In the genomic region with DNA sequence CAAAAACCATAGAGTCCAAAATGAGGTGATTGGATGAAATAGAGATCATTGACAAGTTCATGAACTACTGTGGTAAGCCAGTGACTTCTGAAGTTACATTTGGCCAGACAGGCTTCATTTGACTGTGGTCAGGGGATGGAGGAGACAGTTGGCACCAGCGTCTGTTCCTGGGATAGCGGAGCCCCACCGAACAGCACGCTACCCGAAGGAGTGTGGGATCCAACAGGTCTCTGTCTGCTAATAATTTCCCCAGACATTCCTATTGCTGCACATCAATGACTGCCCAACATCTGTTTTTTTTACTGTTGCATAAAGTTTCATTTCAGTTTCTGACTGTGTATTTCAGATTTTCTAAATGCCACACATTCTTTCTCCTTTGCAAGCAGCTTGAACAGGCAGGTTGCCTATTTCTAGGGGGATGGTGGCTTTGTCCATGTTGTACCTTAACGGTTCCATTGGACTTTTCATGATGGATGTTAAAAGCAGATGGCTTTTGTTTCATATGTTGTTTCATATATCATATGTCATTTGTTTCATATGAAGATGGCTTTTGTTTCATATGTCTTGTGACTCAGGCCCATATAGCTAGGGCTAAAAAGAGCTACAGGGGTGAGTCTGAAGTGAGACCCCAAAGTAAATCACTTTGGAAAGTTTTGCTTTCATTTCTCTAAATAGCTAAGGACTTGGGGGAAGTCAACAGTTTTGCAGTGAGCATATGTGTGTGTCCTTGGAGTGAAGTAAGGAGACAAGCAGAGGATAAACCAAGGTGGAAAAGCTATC, we compare ENCODE assay signal across 11 cellular contexts.
DNase-seq lines count a peak whose midpoint lies in the region; ATAC-seq, FAIRE-seq and TF ChIP-seq lines count a peak whose summit lies in the region.
"Had no signal": no experiment of that assay in that cellular context is flagged by ENCODE, and none has a peak within 500 bp of the region (broad histone marks: within the 10 kb centered on the region; RNA-seq: fewer than 3 reads in every experiment).

No MANE protein-coding gene starts in this region.

- 0 out of 2 replicates have a peak overlapping the region, but pooled peaks have one; percentile 36 for H2BK15ac ChIP-seq in H1 (ENCODE audit: low read length)

- intact Hi-C loops in head of caudate nucleus (cut with DNase I): no loop called here

- FAIRE-seq in H1 (lab: Jason Lieb, UNC): no peak

- peak overlapping the region; percentile 41 for H3K18ac ChIP-seq in H1 (ENCODE audit: extremely low read depth, low read length)

- H3K23me2 ChIP-seq in H1 (ENCODE audit: low read depth, low read length): no peaks in the 10 kb centered on the region

- H3K79me2 ChIP-seq in H1 (ENCODE audit: control insufficient read depth in 1 of 2, insufficient read depth in 2 of 2, low read length in 2 of 2): no peaks in the 10 kb centered on the region

- DNase-seq in A172 (ENCODE audit: low spot score) (peak; percentile 61), H1 (ENCODE audit: low read depth in 1 of 2, low spot score in 2 of 2) (no peak), head of caudate nucleus (no peak), SIG-M5 treated with dmso at 0.1 percent for 504 hours (lab: John Stamatoyannopoulos, UW; ENCODE audit: unreplicated experiment) (no peak)
- no peak for DNase-seq in stimulated activated CD4-positive, alpha-beta T cell treated with anti-CD3 and anti-CD28 coated beads, Interleukin-2, amount 100 ng/mL, for 24 hours
- DNase-seq in stimulated activated naive CD8-positive, alpha-beta T cell treated with anti-CD3 and anti-CD28 coated beads, Interleukin-15, Interleukin-2, amounts not matched to agents 100 U/mL and 50 U/mL, for 24 hours: no peak
- DNase-seq: NCI-H526 treated with DMSO at 0.1 percent for 48 hours, stomach had no signal

- H3K14ac ChIP-seq in H1 (ENCODE audit: insufficient read length): no peak overlapping the region

- 0 out of 4 replicates have a peak, but pooled peaks cover 0 to 2% of the 10 kb centered on the region in 2 experiments for H3K9me3 ChIP-seq in H1 (ENCODE audit: insufficient read depth in 2 of 2, low read depth in 1 of 2, low read length in 1 of 2)
- H3K9me3 ChIP-seq: stomach had no signal

- no peak overlapping the region for H3K4me3 ChIP-seq in H1 (ENCODE audit: extremely low read depth in 1 of 4, insufficient read depth in 2 of 4, low read depth in 3 of 4, low read length in 4 of 4)
- H3K4me3 ChIP-seq: cardiac muscle cell, stomach had no signal

- H2BK5ac ChIP-seq in H1 (ENCODE audit: low read depth, low read length): peak overlapping the region; percentile 97

- no peaks in the 10 kb centered on the region; the same call in 1 of the 2 replicates for H3K79me1 ChIP-seq in H1 (ENCODE audit: low read depth, low read length)

- peak overlapping the region; percentile 88 for H2AK5ac ChIP-seq in H1 (ENCODE audit: low read depth, low read length)

- peak overlapping the region; percentile 22 for H3K56ac ChIP-seq in H1 (replicated peaks; ENCODE audit: insufficient read length, low read depth, low read length)

- peak overlapping the region; percentile 23 for H4K5ac ChIP-seq in H1 (ENCODE audit: insufficient read length, low read depth, low read length)

- POLR2A ChIA-PET in H1 (lab: Charles Lee; ENCODE audit: partially characterized antibody): no interaction called here

- H4K8ac ChIP-seq in H1 (ENCODE audit: extremely low read depth, insufficient read depth, low read length): no peak overlapping the region

- peaks cover 5 to 18% (median 14%) of the 10 kb centered on the region in 4 experiments for H3K4me1 ChIP-seq in H1 (replicated peaks in 1 of 4; ENCODE audit: control insufficient read depth in 3 of 4, insufficient read depth in 4 of 4, low read length in 3 of 4)

- no peak for TF ChIP-seq RAD21 in H1 (IDR thresholded peaks at IDR 0.05 in 1 of 2, conservative IDR thresholded peaks at IDR 0.05 in 1 of 2; ENCODE audit: low read depth in 2 of 2, low read length in 2 of 2)

- no peaks in the 10 kb centered on the region for H4K20me1 ChIP-seq in H1 (replicated peaks in 1 of 2; ENCODE audit: control insufficient read depth in 1 of 2, insufficient read depth in 2 of 2, low read length in 2 of 2)

- ATAC-seq in GM19395 (IDR thresholded peaks at IDR 0.05; ENCODE audit: unreplicated experiment) (peak; percentile 53), HG03378 (IDR thresholded peaks at IDR 0.05; ENCODE audit: unreplicated experiment) (peak; percentile 40)
- ATAC-seq in stimulated activated naive CD8-positive, alpha-beta T cell treated with anti-CD3 and anti-CD28 coated beads, Interleukin-15, Interleukin-2, amounts not matched to agents 100 U/mL and 50 U/mL, for 24 hours: no peak

- H3K27ac ChIP-seq in H1 (ENCODE audit: low read depth, low read length): no peak overlapping the region
- H3K27ac ChIP-seq: cardiac muscle cell, stomach had no signal

- no peak overlapping the region for H2AFZ ChIP-seq in H1 (ENCODE audit: low read length)

- no peak overlapping the region for H3K23ac ChIP-seq in H1 (ENCODE audit: insufficient read length)

- no peak for TF ChIP-seq EP300 in H1 (IDR thresholded peaks at IDR 0.05; ENCODE audit: borderline replicate concordance in 1 of 2, low read depth in 2 of 2, low read length in 2 of 2)

- H3K27me3 ChIP-seq in H1 (replicated peaks in 1 of 4; ENCODE audit: control insufficient read depth in 3 of 4, extremely low read depth in 1 of 4, insufficient read depth in 3 of 4, low read length in 3 of 4): no peaks in the 10 kb centered on the region
- H3K27me3 ChIP-seq: cardiac muscle cell, stomach had no signal

- H2BK12ac ChIP-seq in H1 (ENCODE audit: low read depth, low read length): peak overlapping the region; percentile 89

- peak overlapping the region in 1 of 2 experiments; percentile 71; a peak in 2 of 4 replicates for H3K4me2 ChIP-seq in H1 (ENCODE audit: insufficient read depth in 1 of 2, low read depth in 2 of 2, low read length in 2 of 2)

- CTCF ChIA-PET in H1 (lab: Charles Lee; ENCODE audit: partially characterized antibody): interaction anchor here (0.8 to 1.2 kb wide), 2 partner anchors 84 to 169 kb away, joined by 3 read pairs; no protein-coding TSS in a partner anchor

- H2BK120ac ChIP-seq in H1 (replicated peaks; ENCODE audit: low read depth, low read length): peak overlapping the region; percentile 99

- H3K4ac ChIP-seq in H1 (replicated peaks; ENCODE audit: insufficient read length, low read depth, low read length): peak overlapping the region; percentile 27

- no peak overlapping the region for H3K9ac ChIP-seq in H1 (replicated peaks in 1 of 4; ENCODE audit: extremely low read depth in 1 of 4, low read depth in 3 of 4, low read length in 3 of 4)

- TF ChIP-seq POLR2A in H1 (IDR thresholded peaks at IDR 0.05; ENCODE audit: control extremely low read depth in 1 of 2, low read depth in 2 of 2, low read length in 2 of 2): no peak

- peak overlapping the region; percentile 98; the same call in 1 of the 2 replicates for H2BK20ac ChIP-seq in H1 (ENCODE audit: low read length)

- 96% methylated on average over 6 of the region's 6 CpGs; no CpG with 5 or more reads in 1 of the 2 experiments for WGBS in H1 (ENCODE audit: extremely low coverage in 1 of 2, insufficient coverage in 1 of 2, insufficient read length in 1 of 2, insufficient replicate concordance in 2 of 2, low coverage in 1 of 2, low lambda C conversion rate in 2 of 2, missing lambda C conversion rate in 1 of 2), 2 experiments

- no peak for TF ChIP-seq CTCF in H1 (IDR thresholded peaks at IDR 0.05; ENCODE audit: control extremely low read depth in 1 of 3, insufficient read depth in 1 of 3, low read depth in 1 of 3, low read length in 3 of 3)

- H4K91ac ChIP-seq in H1 (replicated peaks; ENCODE audit: insufficient read length, low read length): peak overlapping the region; percentile 100

- no peaks in the 10 kb centered on the region for H3K36me3 ChIP-seq in H1 (ENCODE audit: control insufficient read depth in 2 of 4, insufficient read depth in 4 of 4, low read length in 3 of 4)
- H3K36me3 ChIP-seq: cardiac muscle cell, stomach had no signal

TF ChIP-seq in H1, 55 proteins besides CTCF, POLR2A, EP300 and RAD21:
- TF ChIP-seq HDAC2 (IDR thresholded peaks at IDR 0.05; ENCODE audit: borderline replicate concordance in 1 of 2, low read depth in 2 of 2, low read length in 2 of 2) (no peak), BRCA1 (IDR thresholded peaks at IDR 0.05; ENCODE audit: low read depth, low read length) (no peak), TAF7 (optimal IDR thresholded peaks at IDR 0.05; ENCODE audit: borderline replicate concordance, low read depth, low read length) (no peak), TAF1 (IDR thresholded peaks at IDR 0.05; ENCODE audit: low read depth, low read length) (no peak), KDM1A (IDR thresholded peaks at IDR 0.05; ENCODE audit: borderline replicate concordance, low read length) (no peak), SAP30 (IDR thresholded peaks at IDR 0.05; ENCODE audit: insufficient read depth, insufficient replicate concordance, low read length) (no peak), KDM4A (IDR thresholded peaks at IDR 0.05; ENCODE audit: low read depth, low read length, severe bottlenecking) (no peak), SIN3A (conservative IDR thresholded peaks at IDR 0.05 in 1 of 2, IDR thresholded peaks at IDR 0.05 in 1 of 2; ENCODE audit: low read depth in 1 of 2, low read length in 2 of 2) (no peak), POLR2AphosphoS5 (IDR thresholded peaks at IDR 0.05; ENCODE audit: low read depth, low read length) (no peak), JUN (IDR thresholded peaks at IDR 0.05; ENCODE audit: low read depth, low read length) (no peak), BACH1 (IDR thresholded peaks at IDR 0.05; ENCODE audit: low read length) (no peak), SUZ12 (IDR thresholded peaks at IDR 0.05; ENCODE audit: low read length) (no peak), YY1 (IDR thresholded peaks at IDR 0.05; ENCODE audit: low read depth, low read length) (no peak), E2F6 (IDR thresholded peaks at IDR 0.05) (no peak), NRF1 (IDR thresholded peaks at IDR 0.05; ENCODE audit: low read depth, low read length) (no peak), ZNF274 (IDR thresholded peaks at IDR 0.05; ENCODE audit: borderline replicate concordance, extremely low read depth, low read length) (no peak)
